Comparison of ENCODE assay signal across 26 cellular contexts in the genomic region with DNA sequence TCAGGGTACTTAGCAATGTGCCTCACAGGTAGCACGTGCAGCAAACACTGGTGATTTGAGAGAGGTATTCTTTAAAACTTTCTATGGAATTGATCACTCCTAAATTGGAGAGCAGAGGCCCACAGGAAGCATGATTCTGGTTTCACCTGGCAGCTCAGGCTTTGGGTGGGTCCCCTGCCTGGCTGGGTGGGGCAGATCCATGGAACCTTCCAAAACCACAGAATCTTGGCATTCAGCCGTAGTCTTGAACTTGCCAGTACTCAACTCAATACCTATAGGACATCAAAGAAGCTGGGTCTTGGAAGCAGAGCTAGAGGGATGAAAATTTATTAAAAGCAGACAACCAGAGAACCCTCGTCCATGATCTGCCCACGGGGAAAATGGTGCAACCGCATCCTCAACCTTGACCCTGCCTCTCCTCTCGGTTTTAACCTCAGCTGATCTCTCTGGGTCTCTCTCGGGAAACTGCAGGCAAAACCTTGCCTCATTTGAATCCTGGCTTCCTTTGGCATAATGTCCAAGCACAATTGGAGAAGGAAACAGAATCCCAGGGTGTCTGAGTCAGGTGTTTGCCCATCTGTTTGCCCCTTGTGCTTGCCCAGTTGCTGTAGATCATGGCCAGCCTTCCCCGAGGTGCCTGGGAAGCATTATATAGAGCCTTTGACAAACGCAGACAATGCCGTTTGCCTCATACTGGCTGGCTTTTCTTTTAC. TPM values are rescaled to one million over a fixed set of nuclear protein-coding genes. Genes with fewer than 3 reads are reported as not detected.
"Had no signal": no experiment of that assay in that cellular context is flagged by ENCODE, and none has a peak within 500 bp of the region (broad histone marks: within the 10 kb centered on the region; RNA-seq: fewer than 3 reads in every experiment).

No MANE protein-coding gene starts in this region.

- H3K36me3 Mint-ChIP-seq: activated naive CD4-positive, alpha-beta T cell treated with anti-CD3 and anti-CD28 coated beads, Interleukin-2, amount 10 ng/mL, durations not matched to agents 7 days and 5 days; activated naive CD8-positive, alpha-beta T cell treated with anti-CD3 and anti-CD28 coated beads for 36 hours had no signal

- H3K36me3 ChIP-seq: SJSA1 had no signal

- H3K4me1 Mint-ChIP-seq: activated naive CD4-positive, alpha-beta T cell treated with anti-CD3 and anti-CD28 coated beads, Interleukin-2, amount 10 ng/mL, durations not matched to agents 7 days and 5 days had no signal

- DNase-seq: activated CD4-positive, alpha-beta T cell treated with anti-CD3 and anti-CD28 coated beads for 4 hours; activated CD8-positive, alpha-beta memory T cell treated with anti-CD3 and anti-CD28 coated beads, Interleukin-2, amount 50 U/mL, for 4 hours; activated CD8-positive, alpha-beta T cell treated with anti-CD3 and anti-CD28 coated beads for 36 hours; activated gamma-delta T cell treated with Interleukin-2 at 50 U/mL for 16 hours; activated naive CD4-positive, alpha-beta T cell treated with anti-CD3 and anti-CD28 coated beads, Interleukin-2, amount 10 ng/mL, durations not matched to agents 7 days and 5 days; activated naive CD8-positive, alpha-beta T cell treated with anti-CD3 and anti-CD28 coated beads for 36 hours; activated T-cell treated with anti-CD3 and anti-CD28 coated beads, Interleukin-2, amount 50 U/mL, for 72 hours; MM.1S; NCI-H1105; NCI-H1436; NCI-H187; NCI-H2081; NCI-H510A treated with DMSO at 0.1 percent for 48 hours; RPMI8226; SHP77; SW 1271 had no signal

- H3K4me2 ChIP-seq: KMS-11 had no signal

- H3K27ac ChIP-seq: KMS-11, SJSA1 had no signal

- H3K4me3 Mint-ChIP-seq: activated CD8-positive, alpha-beta T cell treated with anti-CD3 and anti-CD28 coated beads for 36 hours; activated naive CD4-positive, alpha-beta T cell treated with anti-CD3 and anti-CD28 coated beads, Interleukin-2, amount 10 ng/mL, durations not matched to agents 7 days and 5 days; activated naive CD8-positive, alpha-beta T cell treated with anti-CD3 and anti-CD28 coated beads for 36 hours; activated T-cell treated with anti-CD3 and anti-CD28 coated beads, Interleukin-2, amount 50 U/mL, for 72 hours; T-helper 2 cell treated with Interferon-gamma antibody and Interleukin-4, amounts not matched to agents 5 μg/mL and 100 μg/mL, for 36 hours had no signal

- H3K9ac ChIP-seq: KMS-11 had no signal

- H3K9me3 Mint-ChIP-seq: activated CD8-positive, alpha-beta T cell treated with anti-CD3 and anti-CD28 coated beads for 36 hours; activated naive CD4-positive, alpha-beta T cell treated with anti-CD3 and anti-CD28 coated beads, Interleukin-2, amount 10 ng/mL, durations not matched to agents 7 days and 5 days; activated naive CD8-positive, alpha-beta T cell treated with anti-CD3 and anti-CD28 coated beads for 36 hours; activated T-cell treated with anti-CD3 and anti-CD28 coated beads, Interleukin-2, amount 50 U/mL, for 72 hours; activated T-helper 2 cell treated with anti-CD3 and anti-CD28 coated beads, Interferon-gamma antibody, Interleukin-2, Interleukin-4, amounts not matched to agents 10 μg/mL and 5 μg/mL and 100 μg/mL, durations not matched to agents 14 hours and 24 hours and 36 hours; T-helper 2 cell treated with Interferon-gamma antibody and Interleukin-4, amounts not matched to agents 5 μg/mL and 100 μg/mL, for 36 hours had no signal

- ATAC-seq: activated CD4-positive, CD25-positive, alpha-beta regulatory T cell treated with anti-CD3 and anti-CD28 coated beads, Interleukin-2, amount 50 U/mL, for 24 hours; activated CD8-positive, alpha-beta T cell treated with anti-CD3 and anti-CD28 coated beads for 36 hours; activated T-cell treated with anti-CD3 and anti-CD28 coated beads, Interleukin-2, amount 50 U/mL, for 72 hours; Panc1; SK-N-SH treated with all-trans-retinoic acid at 6 μM for 48 hours had no signal

- H3K27ac Mint-ChIP-seq: activated CD8-positive, alpha-beta T cell treated with anti-CD3 and anti-CD28 coated beads for 36 hours; activated naive CD4-positive, alpha-beta T cell treated with anti-CD3 and anti-CD28 coated beads, Interleukin-2, amount 10 ng/mL, durations not matched to agents 7 days and 5 days; activated naive CD8-positive, alpha-beta T cell treated with anti-CD3 and anti-CD28 coated beads for 36 hours; activated T-cell treated with anti-CD3 and anti-CD28 coated beads, Interleukin-2, amount 50 U/mL, for 72 hours; activated T-helper 2 cell treated with anti-CD3 and anti-CD28 coated beads, Interferon-gamma antibody, Interleukin-2, Interleukin-4, amounts not matched to agents 10 μg/mL and 5 μg/mL and 100 μg/mL, durations not matched to agents 14 hours and 24 hours and 36 hours; T-helper 2 cell treated with Interferon-gamma antibody and Interleukin-4, amounts not matched to agents 5 μg/mL and 100 μg/mL, for 36 hours had no signal

- H3K9me3 ChIP-seq: SJSA1 had no signal

- H3K4me3 ChIP-seq: SJSA1 had no signal

- H3K4me1 ChIP-seq: SJSA1 had no signal

RNA-seq across cellular contexts. Expression of a gene that starts 22.9 kb away (rescaled TPM):
- total RNA-seq: activated CD8-positive, alpha-beta T cell treated with anti-CD3 and anti-CD28 coated beads for 36 hours; activated naive CD8-positive, alpha-beta T cell treated with anti-CD3 and anti-CD28 coated beads for 36 hours; activated T-cell treated with anti-CD3 and anti-CD28 coated beads, Interleukin-2, amount 50 U/mL, for 72 hours; activated T-helper 2 cell treated with anti-CD3 and anti-CD28 coated beads, Interferon-gamma antibody, Interleukin-2, Interleukin-4, amounts not matched to agents 10 μg/mL and 5 μg/mL and 100 μg/mL, durations not matched to agents 14 hours and 24 hours and 36 hours; OCI-LY7; SJSA1; T-helper 1 cell treated with Interleukin-12 subunit alpha and Interleukin-12 subunit beta and Interleukin-4 antibody, amounts not matched to agents 30 ng/mL and 1 ng/mL, for 36 hours had no signal
- polyA plus RNA-seq: adipose tissue had no signal
